1 cellular context compared by ENCODE assay signal in genomic region chr9:114357911-114358328, GRCh38.
TF ChIP-seq lines count a peak whose summit lies in the region.

No MANE protein-coding gene starts in this region.

TF ChIP-seq in IMR-90, 13 proteins besides CTCF, POLR2A, EP300 and RAD21:
- TF ChIP-seq MAFK (IDR thresholded peaks at IDR 0.05; ENCODE audit: low read depth, low read length) (no peak), BHLHE40 (IDR thresholded peaks at IDR 0.05; ENCODE audit: low read depth, low read length) (no peak), FOS (IDR thresholded peaks at IDR 0.05; ENCODE audit: low read depth, low read length) (no peak), ELK1 (IDR thresholded peaks at IDR 0.05; ENCODE audit: borderline replicate concordance, low read depth, low read length) (no peak), CEBPB (IDR thresholded peaks at IDR 0.05; ENCODE audit: low read depth, low read length) (no peak), RCOR1 (IDR thresholded peaks at IDR 0.05; ENCODE audit: insufficient replicate concordance, low read length) (no peak), CHD1 (IDR thresholded peaks at IDR 0.05; ENCODE audit: low read depth, low read length) (no peak), RFX5 (IDR thresholded peaks at IDR 0.05; ENCODE audit: low read depth, low read length) (no peak)
